8 cellular contexts compared by ENCODE assay signal in genomic region chr5:54443264-54443663, GRCh38. TPM values are rescaled to one million over a fixed set of nuclear protein-coding genes. Genes with fewer than 3 reads are reported as not detected.
DNase-seq lines count a peak whose midpoint lies in the region; ATAC-seq, FAIRE-seq and TF ChIP-seq lines count a peak whose summit lies in the region.

No MANE protein-coding gene starts in this region.

- H2AFZ ChIP-seq in endothelial cell of umbilical vein (ENCODE audit: low read depth, low read length), result no peak overlapping the region

- intact Hi-C loops in Right ventricle myocardium superior (cut with DNase I) (no loop called here), endothelial cell of umbilical vein (cut with micrococcal nuclease) (loop anchor here (1.0 to 5.0 kb wide), 4 partner anchors 44 to 452 kb away; partner anchors contain the start of gene SNX18), spleen (cut with DNase I; ENCODE audit: low total_unique reads) (no loop called here), left lung (cut with DNase I) (no loop called here)

- peak; percentile 4 for FAIRE-seq in endothelial cell of umbilical vein (lab: Jason Lieb, UNC)

- H3K9me1 ChIP-seq in endothelial cell of umbilical vein (replicated peaks; ENCODE audit: control insufficient read depth, extremely low read depth, insufficient read depth, low read length), result no peaks in the 10 kb centered on the region

- H3K9me3 ChIP-seq in cardiac muscle cell (ENCODE audit: low read depth) (no peaks in the 10 kb centered on the region), endothelial cell of umbilical vein (replicated peaks; ENCODE audit: control insufficient read depth, insufficient read depth, low read length) (no peaks in the 10 kb centered on the region), spleen (no peaks in the 10 kb centered on the region), left lung (no peaks in the 10 kb centered on the region)

- no peak overlapping the region for H3K9ac ChIP-seq in endothelial cell of umbilical vein (replicated peaks; ENCODE audit: extremely low read depth, insufficient read depth, low read length)

- H3K27me3 ChIP-seq in cardiac muscle cell, result no peaks in the 10 kb centered on the region
- H3K27me3 ChIP-seq in endothelial cell of umbilical vein (ENCODE audit: control insufficient read depth in 2 of 2, insufficient read depth in 2 of 2, low read length in 2 of 2), result peaks cover 14 to 15% of the 10 kb centered on the region in 2 experiments
- H3K27me3 ChIP-seq in spleen (replicated peaks in 1 of 7), result no peaks in the 10 kb centered on the region
- H3K27me3 ChIP-seq in left lung, result no peaks in the 10 kb centered on the region

- dilution Hi-C loops in endothelial cell of umbilical vein (cut with MboI; ENCODE audit: extremely low pct_ligation_motif_present, low sequenced_read_pairs), result no loop called here

- H3K27ac ChIP-seq in cardiac muscle cell (no peak overlapping the region), endothelial cell of umbilical vein (ENCODE audit: insufficient read depth, low read depth, low read length) (no peak overlapping the region), spleen (no peak overlapping the region), left lung (no peak overlapping the region)

- DNase-seq in cardiac muscle cell (ENCODE audit: low read depth in 1 of 2, low spot score in 1 of 2), result peak; percentile 69 to 71
- no peak for DNase-seq in Right ventricle myocardium superior
- peak; percentile 49 for DNase-seq in NCI-H1694 treated with DMSO at 0.1 percent for 48 hours (lab: John Stamatoyannopoulos, UW)
- peak; percentile 51 for DNase-seq in endothelial cell of umbilical vein (ENCODE audit: low read depth, low spot score)
- no peak for DNase-seq in spleen
- no peak for DNase-seq in DMS79 (lab: John Stamatoyannopoulos, UW)
- no peak for DNase-seq in left lung
- DNase-seq in HPDE6-E6E7 (ENCODE audit: extremely low spot score), result no peak

- POLR2A ChIA-PET in endothelial cell of umbilical vein (lab: Charles Lee), result no interaction called here

- ATAC-seq in Right ventricle myocardium superior (ENCODE audit: poor library complexity) (no peak), left lung (no peak)

- CTCF ChIA-PET in endothelial cell of umbilical vein (lab: Charles Lee), result interaction anchor here (1.0 to 9.1 kb wide), 11 partner anchors 9 to 452 kb away, joined by 3 to 94 read pairs (median 5); no protein-coding TSS in a partner anchor

- H3K36me3 ChIP-seq in cardiac muscle cell (no peaks in the 10 kb centered on the region), endothelial cell of umbilical vein (ENCODE audit: control insufficient read depth in 2 of 2, extremely low read depth in 1 of 2, insufficient read depth in 2 of 2, low read length in 2 of 2) (no peaks in the 10 kb centered on the region), spleen (no peaks in the 10 kb centered on the region), left lung (no peaks in the 10 kb centered on the region)

- H3K4me1 ChIP-seq in cardiac muscle cell (ENCODE audit: low read depth), result peaks cover 15% of the 10 kb centered on the region
- no peaks in the 10 kb centered on the region for H3K4me1 ChIP-seq in endothelial cell of umbilical vein (ENCODE audit: control insufficient read depth, extremely low read depth, insufficient read depth, low read length)
- H3K4me1 ChIP-seq in spleen, result peaks cover 0 to 12% (median 3%) of the 10 kb centered on the region in 6 donors
- H3K4me1 ChIP-seq in left lung, result no peaks in the 10 kb centered on the region

- peak; percentile 55 for TF ChIP-seq CTCF in cardiac muscle cell (IDR thresholded peaks at IDR 0.05; ENCODE audit: low read depth, low read length)
- peak; percentile 43 to 44 for TF ChIP-seq CTCF in endothelial cell of umbilical vein (IDR thresholded peaks at IDR 0.05; ENCODE audit: extremely low read depth in 1 of 2, insufficient read depth in 1 of 2, low read depth in 1 of 2, low read length in 2 of 2)
- TF ChIP-seq CTCF in spleen (IDR thresholded peaks at IDR 0.05 in 8 of 11, conservative IDR thresholded peaks at IDR 0.05 in 3 of 11), result peak in 7 of 11 experiments; percentile 28 to 52 (median 45)
- peak in 1 of 2 donors; percentile 39 for TF ChIP-seq CTCF in left lung (IDR thresholded peaks at IDR 0.05)

- no peak overlapping the region for H3K4me3 ChIP-seq in cardiac muscle cell
- no peak overlapping the region for H3K4me3 ChIP-seq in endothelial cell of umbilical vein (replicated peaks in 1 of 3; ENCODE audit: insufficient read depth in 1 of 3, low read depth in 1 of 3, low read length in 3 of 3)
- H3K4me3 ChIP-seq in spleen, result no peak overlapping the region
- no peak overlapping the region for H3K4me3 ChIP-seq in left lung

- H3K4me2 ChIP-seq in endothelial cell of umbilical vein (ENCODE audit: insufficient read depth, low read length), result no peak overlapping the region

- no TSS peak for BruUV-seq in endothelial cell of umbilical vein (replicated peaks; lab: Mats Ljungman, UMichigan)

- no peak for TF ChIP-seq POLR2A in endothelial cell of umbilical vein (IDR thresholded peaks at IDR 0.05; ENCODE audit: low read depth, low read length)
- no peak for TF ChIP-seq POLR2A in spleen (IDR thresholded peaks at IDR 0.05)

- no peaks in the 10 kb centered on the region for H4K20me1 ChIP-seq in endothelial cell of umbilical vein (replicated peaks; ENCODE audit: control insufficient read depth, extremely low read depth, insufficient read depth, low read length)

- no peaks in the 10 kb centered on the region for H3K79me2 ChIP-seq in endothelial cell of umbilical vein (ENCODE audit: control insufficient read depth, insufficient read depth, low read length)

TF ChIP-seq in endothelial cell of umbilical vein, 7 proteins besides CTCF, POLR2A, EP300 and RAD21:
- TF ChIP-seq FOS (IDR thresholded peaks at IDR 0.05; ENCODE audit: borderline replicate concordance, insufficient read depth, low read length), result no peak
- TF ChIP-seq JUN (IDR thresholded peaks at IDR 0.05; ENCODE audit: borderline replicate concordance, insufficient read depth, insufficient read length, low read depth), result no peak

RNA-seq across cellular contexts. Expression of gene HSPB3, which starts 12.2 kb away (rescaled TPM):
- total RNA-seq in cardiac muscle cell (45.4 and 79.4 TPM in 2 replicates), Right ventricle myocardium superior (596 TPM), endothelial cell of umbilical vein (not detected in 2 replicates), spleen (under 1 TPM in 1 of 7 donors, not detected in 6; 0.49 TPM), left lung (1 to 10 TPM in 1 of 2 donors, under 1 TPM in 1; 0.32 to 1.1 TPM)
- polyA plus RNA-seq in cardiac muscle cell (51.7 and 57.3 TPM in 2 replicates), endothelial cell of umbilical vein (not detected in 2 replicates), spleen (under 1 TPM; 0.45 to 0.67 (median 0.59) TPM)
- not detected in 2 replicates for polyA plus RNA-seq in endothelial cell of umbilical vein (2011; cell fraction: cytosol; rRNA removed)
- not detected in 2 replicates for polyA plus RNA-seq in endothelial cell of umbilical vein (2011; cell fraction: nucleus; rRNA removed)
- polyA plus RNA-seq in endothelial cell of umbilical vein (2012), result not detected in 2 replicates
- 0.66 TPM in 1 of 2 replicates, not detected in the other for polyA minus RNA-seq in endothelial cell of umbilical vein
- not detected for polyA minus RNA-seq in endothelial cell of umbilical vein (2011; cell fraction: cytosol; rRNA and poly(A)+ RNA removed)
- polyA minus RNA-seq in endothelial cell of umbilical vein (2011; cell fraction: nucleus; rRNA and poly(A)+ RNA removed), result 0.63 TPM in 1 of 2 replicates, not detected in the other

Comparison
In these comparisons a context has a peak if more than half of its experiments do, and no peak if none do; other contexts are left out.
1. DNase-seq: peak in cardiac muscle cell (2 of 2), NCI-H1694 treated with DMSO at 0.1 percent for 48 hours (single experiment) and endothelial cell of umbilical vein (single experiment); none in Right ventricle myocardium superior (single experiment), spleen (single experiment), DMS79 (single experiment), left lung (0 of 2) and HPDE6-E6E7 (single experiment).
2. RNA of gene HSPB3, which starts 12.2 kb away (total RNA-seq): 596 TPM in Right ventricle myocardium superior (single experiment) and 45.4 to 79.4 TPM in cardiac muscle cell; 0.32 to 1.1 TPM in left lung, not detected in endothelial cell of umbilical vein and 0.49 TPM in spleen; every median in the first group is over 10 times any median in the second.